Comparison of ENCODE assay signal across 1 cellular context in genomic region chr1:194829492-194829891, GRCh38.
TF ChIP-seq lines count a peak whose summit lies in the region.

No MANE protein-coding gene starts in this region.

TF ChIP-seq in HCT116, 20 proteins besides CTCF, POLR2A, EP300 and RAD21:
- TF ChIP-seq EZH2phosphoT487 (IDR thresholded peaks at IDR 0.05; ENCODE audit: borderline replicate concordance) (no peak), FOSL1 (IDR thresholded peaks at IDR 0.05; ENCODE audit: low read depth) (0 out of 2 replicates have a peak, but pooled peaks have one; percentile 13)
